In the genomic region with DNA sequence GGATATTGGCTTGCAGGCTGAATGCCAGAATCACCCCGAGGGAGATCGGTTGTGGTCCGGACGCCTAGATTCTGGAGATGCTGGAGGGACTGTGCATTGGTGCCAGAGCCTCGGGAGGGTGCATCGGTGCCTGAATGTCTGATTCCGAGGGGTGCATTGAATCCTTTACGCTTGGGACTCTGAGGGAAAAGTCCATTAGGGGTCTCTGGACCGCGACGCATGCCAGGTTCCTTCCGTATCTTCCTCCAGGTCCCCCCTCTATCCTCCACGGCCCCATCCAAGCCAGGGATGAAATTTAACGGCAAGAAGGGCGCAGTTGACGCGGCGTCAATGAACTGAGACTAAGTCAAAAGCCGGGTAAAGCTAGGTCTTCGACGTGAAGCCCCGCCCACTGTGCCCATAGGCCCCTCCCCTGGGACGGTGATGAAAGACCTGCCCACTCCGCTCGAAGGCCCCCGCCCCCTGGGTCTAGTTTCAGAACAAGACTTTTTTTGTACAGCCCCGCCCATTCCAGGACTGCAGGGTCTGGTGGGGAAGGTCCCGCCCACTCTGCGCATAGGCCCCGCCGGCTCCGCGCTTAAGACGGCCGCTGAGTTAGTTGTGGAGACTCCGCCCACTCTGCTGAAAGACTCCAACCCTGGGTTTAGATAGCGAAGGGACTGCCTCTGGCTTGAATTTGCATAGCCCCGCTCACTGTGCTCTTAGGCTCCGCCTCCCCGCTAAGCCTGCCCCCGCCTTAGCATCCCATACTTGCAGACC, we compare ENCODE assay signal across 8 cellular contexts. TPM values are rescaled to one million over a fixed set of nuclear protein-coding genes. Genes with fewer than 3 reads are reported as not detected.
DNase-seq lines count a peak whose midpoint lies in the region; ATAC-seq, FAIRE-seq and TF ChIP-seq lines count a peak whose summit lies in the region.

No MANE protein-coding gene starts in this region.

- CTCF ChIA-PET in HepG2 (lab: Yijun Ruan, JAX; ENCODE audit: low intra/inter-chr PET ratio, low total read pairs), result no interaction called here

- TF ChIP-seq EP300 in HepG2 (IDR thresholded peaks at IDR 0.05; ENCODE audit: low read depth in 2 of 2, low read length in 2 of 2) (no peak), HepG2 (CRISPR knock-in tag; IDR thresholded peaks at IDR 0.05; ENCODE audit: borderline replicate concordance) (no peak)

- no peaks in the 10 kb centered on the region for H3K27me3 ChIP-seq in HepG2 (ENCODE audit: control insufficient read depth in 1 of 2, insufficient read depth in 2 of 2, low read length in 2 of 2)

- peak overlapping the region; percentile 35 for H3K27ac ChIP-seq in HepG2 (ENCODE audit: extremely low read length, insufficient read depth, low read length)

- no peak for TF ChIP-seq RAD21 in HepG2 (CRISPR knock-in tag; IDR thresholded peaks at IDR 0.05)

- H2AFZ ChIP-seq in HepG2 (ENCODE audit: low read length), result no peak overlapping the region

- H3K4me1 ChIP-seq in HepG2 (ENCODE audit: insufficient read depth, low read length), result peaks cover 6% of the 10 kb centered on the region; the same call in 1 of the 2 replicates

- peak overlapping the region; percentile 46; the same call in 1 of the 2 replicates for H3K9ac ChIP-seq in HepG2 (ENCODE audit: insufficient read depth, low read depth, low read length)

- in situ Hi-C loops in HepG2 (cut with HindIII; ENCODE audit: extremely low pct_ligation_motif_present, low pct_unique_long_range_greater_than_20kb), result no loop called here

- BruUV-seq in HepG2 (replicated peaks; lab: Mats Ljungman, UMichigan), result no TSS peak

- H4K20me1 ChIP-seq in HepG2 (ENCODE audit: insufficient read depth, low read length), result no peaks in the 10 kb centered on the region

- ATAC-seq in GM19324 (IDR thresholded peaks at IDR 0.05; ENCODE audit: low FRiP score, unreplicated experiment) (peak; percentile 57), HG03460 (IDR thresholded peaks at IDR 0.05; ENCODE audit: unreplicated experiment) (peak; percentile 70), HepG2 (peak; percentile 35)

- TF ChIP-seq POLR2A in HepG2 (IDR thresholded peaks at IDR 0.05; ENCODE audit: insufficient read depth in 1 of 2, low read depth in 2 of 2, low read length in 2 of 2), result no peak

- POLR2A ChIA-PET in HepG2 (lab: Yijun Ruan, JAX), result interaction anchor here (1.1 kb wide), 1 partner anchor 62 kb away, joined by 3 read pairs; a partner anchor contains a TSS

- no peak for TF ChIP-seq CTCF in HepG2 (CRISPR knock-in tag; IDR thresholded peaks at IDR 0.05)

- peak; percentile 10 to 27 for DNase-seq in AML-193 (lab: John Stamatoyannopoulos, UW)
- peak; percentile 100 for DNase-seq in NCI-H748 (lab: John Stamatoyannopoulos, UW; ENCODE audit: unreplicated experiment)
- DNase-seq in activated CD4-positive, alpha-beta T cell treated with anti-CD3 and anti-CD28 coated beads, Interleukin-2, amount 50 U/mL, for 48 hours, result peak; percentile 95
- DNase-seq in dermis microvascular lymphatic vessel endothelial cell (ENCODE audit: low read depth in 2 of 2), result peak; percentile 97 to 100
- DNase-seq in HepG2 (ENCODE audit: low spot score), result peak; percentile 34
- peak; percentile 91 for DNase-seq in stimulated activated CD4-positive, alpha-beta T cell treated with anti-CD3 and anti-CD28 coated beads, Interleukin-2, amount 100 ng/mL, for 4 hours (ENCODE audit: low read depth)

- H3K36me3 ChIP-seq in HepG2 (replicated peaks in 1 of 2; ENCODE audit: control insufficient read depth in 1 of 2, insufficient read depth in 2 of 2, low read length in 2 of 2), result peaks cover under 1 to 5% of the 10 kb centered on the region in 2 experiments; a peak in 3 of 5 replicates

- no peak for FAIRE-seq in HepG2 (lab: Jason Lieb, UNC)

- intact Hi-C loops in HepG2 (cut with micrococcal nuclease; ENCODE audit: unreplicated experiment), result no loop called here

- peak overlapping the region; percentile 72 for H3K4me2 ChIP-seq in HepG2 (ENCODE audit: low read depth, low read length)

- H3K9me3 ChIP-seq in HepG2 (ENCODE audit: low read length), result peaks cover 1% of the 10 kb centered on the region; the same call in 1 of the 2 replicates

- WGBS in HepG2 (ENCODE audit: low lambda C conversion rate), result 81% methylated on average over 22 of the region's 41 CpGs

- peak overlapping the region; percentile 12 to 62 (median 35); a peak in 4 of 6 replicates for H3K4me3 ChIP-seq in HepG2 (replicated peaks in 1 of 3; ENCODE audit: insufficient read depth in 1 of 3, low read depth in 2 of 3, low read length in 3 of 3)

- no peaks in the 10 kb centered on the region for H3K79me2 ChIP-seq in HepG2 (ENCODE audit: insufficient read depth, low read length)

RNA-seq across cellular contexts. Expression of a gene that starts 0.7 kb away (rescaled TPM):
- total RNA-seq in dermis microvascular lymphatic vessel endothelial cell, result under 0.01 and 0.13 TPM in 2 replicates
- total RNA-seq in HepG2 (2016; rRNA removed; fragmentation: Illumina TruSeq; extraction: Trizol), result 0.27 TPM in 1 of 2 replicates, not detected in the other
- not detected in 2 replicates for total RNA-seq in HepG2 (2016; cell fraction: cytosol; rRNA removed; fragmentation: Illumina TruSeq; extraction: Trizol; ENCODE audit: low read depth)
- total RNA-seq in HepG2 (2016; cell fraction: insoluble cytoplasmic fraction; rRNA removed; fragmentation: Illumina TruSeq; extraction: Trizol), result 0.04 TPM in 1 of 2 replicates, not detected in the other
- 0.10 and 0.12 TPM in 2 replicates for total RNA-seq in HepG2 (2016; cell fraction: membrane; rRNA removed; fragmentation: Illumina TruSeq; extraction: Trizol)
- total RNA-seq in HepG2 (2016; cell fraction: nucleus; rRNA removed; fragmentation: Illumina TruSeq; extraction: Trizol), result not detected in 2 replicates
- polyA plus RNA-seq in HepG2 (2011; rRNA removed), result 0.17 TPM in 2 replicates
- polyA plus RNA-seq in HepG2 (2011; cell fraction: cytosol; rRNA removed), result 0.03 and 0.05 TPM in 2 replicates
- polyA plus RNA-seq in HepG2 (2011; cell fraction: nucleus; rRNA removed), result 0.19 and 0.43 TPM in 2 replicates
- 0.30 and 0.32 TPM in 2 replicates for polyA plus RNA-seq in HepG2 (2012)
- polyA plus RNA-seq in HepG2 (2016; cell fraction: cytosol; fragmentation: Illumina TruSeq; extraction: Trizol; ENCODE audit: low read depth), result 0.27 and 0.37 TPM in 2 replicates
- polyA plus RNA-seq in HepG2 (2016; cell fraction: insoluble cytoplasmic fraction; fragmentation: Illumina TruSeq; extraction: Trizol; ENCODE audit: low read depth), result 0.32 and 0.36 TPM in 2 replicates
- polyA plus RNA-seq in HepG2 (2016; cell fraction: membrane; fragmentation: Illumina TruSeq; extraction: Trizol; ENCODE audit: low read depth), result 0.44 and 0.72 TPM in 2 replicates
- polyA plus RNA-seq in HepG2 (2016; cell fraction: nucleus; fragmentation: Illumina TruSeq; extraction: Trizol; ENCODE audit: insufficient read depth, low read depth), result 0.77 TPM in 1 of 2 replicates, not detected in the other
- polyA minus RNA-seq in HepG2 (2011; rRNA and poly(A)+ RNA removed; ENCODE audit: low replicate concordance), result 0.23 and 0.32 TPM in 2 replicates
- polyA minus RNA-seq in HepG2 (2011; cell fraction: cytosol; rRNA and poly(A)+ RNA removed), result 0.26 TPM in 1 of 2 replicates, not detected in the other
- 0.52 TPM in 1 of 2 replicates, not detected in the other for polyA minus RNA-seq in HepG2 (2011; cell fraction: nucleus; rRNA and poly(A)+ RNA removed)

RNA-seq across cellular contexts. Expression of a gene that starts 6.7 kb away (rescaled TPM):
- total RNA-seq in dermis microvascular lymphatic vessel endothelial cell (85.6 and 187 TPM in 2 replicates), HepG2 (2016; rRNA removed; fragmentation: Illumina TruSeq; extraction: Trizol) (25.9 and 32.5 TPM in 2 replicates)
- 17.2 and 20.2 TPM in 2 replicates for total RNA-seq in HepG2 (2016; cell fraction: cytosol; rRNA removed; fragmentation: Illumina TruSeq; extraction: Trizol; ENCODE audit: low read depth)
- 27.1 and 33.1 TPM in 2 replicates for total RNA-seq in HepG2 (2016; cell fraction: insoluble cytoplasmic fraction; rRNA removed; fragmentation: Illumina TruSeq; extraction: Trizol)
- total RNA-seq in HepG2 (2016; cell fraction: membrane; rRNA removed; fragmentation: Illumina TruSeq; extraction: Trizol), result 23.3 and 25.9 TPM in 2 replicates
- total RNA-seq in HepG2 (2016; cell fraction: nucleus; rRNA removed; fragmentation: Illumina TruSeq; extraction: Trizol), result 19.2 and 21.3 TPM in 2 replicates
- 58.4 and 67.9 TPM in 2 replicates for polyA plus RNA-seq in HepG2 (2011; rRNA removed)
- 53.8 and 78.5 TPM in 2 replicates for polyA plus RNA-seq in HepG2 (2011; cell fraction: cytosol; rRNA removed)
- 67.5 and 68.2 TPM in 2 replicates for polyA plus RNA-seq in HepG2 (2011; cell fraction: nucleus; rRNA removed)
- 22.1 and 28.3 TPM in 2 replicates for polyA plus RNA-seq in HepG2 (2012)
- 21.9 and 22.2 TPM in 2 replicates for polyA plus RNA-seq in HepG2 (2016; cell fraction: cytosol; fragmentation: Illumina TruSeq; extraction: Trizol; ENCODE audit: low read depth)
- polyA plus RNA-seq in HepG2 (2016; cell fraction: insoluble cytoplasmic fraction; fragmentation: Illumina TruSeq; extraction: Trizol; ENCODE audit: low read depth), result 29.8 and 29.9 TPM in 2 replicates
- 24.0 and 25.6 TPM in 2 replicates for polyA plus RNA-seq in HepG2 (2016; cell fraction: membrane; fragmentation: Illumina TruSeq; extraction: Trizol; ENCODE audit: low read depth)
- polyA plus RNA-seq in HepG2 (2016; cell fraction: nucleus; fragmentation: Illumina TruSeq; extraction: Trizol; ENCODE audit: insufficient read depth, low read depth), result 27.5 and 29.5 TPM in 2 replicates
- 60.6 and 68.2 TPM in 2 replicates for polyA minus RNA-seq in HepG2 (2011; rRNA and poly(A)+ RNA removed; ENCODE audit: low replicate concordance)
- 27.7 and 31.3 TPM in 2 replicates for polyA minus RNA-seq in HepG2 (2011; cell fraction: cytosol; rRNA and poly(A)+ RNA removed)
- polyA minus RNA-seq in HepG2 (2011; cell fraction: nucleus; rRNA and poly(A)+ RNA removed), result 15.2 and 19.4 TPM in 2 replicates

RNA-seq across cellular contexts. Expression of a gene that starts 29.2 kb away (rescaled TPM):
- total RNA-seq in dermis microvascular lymphatic vessel endothelial cell (23.9 and 53.2 TPM in 2 replicates), HepG2 (2016; rRNA removed; fragmentation: Illumina TruSeq; extraction: Trizol) (9.0 and 14.5 TPM in 2 replicates)
- 2.3 and 3.9 TPM in 2 replicates for total RNA-seq in HepG2 (2016; cell fraction: cytosol; rRNA removed; fragmentation: Illumina TruSeq; extraction: Trizol; ENCODE audit: low read depth)
- 7.0 and 14.8 TPM in 2 replicates for total RNA-seq in HepG2 (2016; cell fraction: insoluble cytoplasmic fraction; rRNA removed; fragmentation: Illumina TruSeq; extraction: Trizol)
- total RNA-seq in HepG2 (2016; cell fraction: membrane; rRNA removed; fragmentation: Illumina TruSeq; extraction: Trizol), result 4.8 and 4.9 TPM in 2 replicates
- total RNA-seq in HepG2 (2016; cell fraction: nucleus; rRNA removed; fragmentation: Illumina TruSeq; extraction: Trizol), result 14.9 and 15.3 TPM in 2 replicates
- polyA plus RNA-seq in HepG2 (2011; rRNA removed), result 11.3 and 14.2 TPM in 2 replicates
- 7.0 and 9.5 TPM in 2 replicates for polyA plus RNA-seq in HepG2 (2011; cell fraction: cytosol; rRNA removed)
- 48.5 and 59.0 TPM in 2 replicates for polyA plus RNA-seq in HepG2 (2011; cell fraction: nucleus; rRNA removed)
- 9.8 and 10.4 TPM in 2 replicates for polyA plus RNA-seq in HepG2 (2012)
- polyA plus RNA-seq in HepG2 (2016; cell fraction: cytosol; fragmentation: Illumina TruSeq; extraction: Trizol; ENCODE audit: low read depth), result 2.9 and 3.2 TPM in 2 replicates
- polyA plus RNA-seq in HepG2 (2016; cell fraction: insoluble cytoplasmic fraction; fragmentation: Illumina TruSeq; extraction: Trizol; ENCODE audit: low read depth), result 10.2 and 10.8 TPM in 2 replicates
- 3.5 and 4.6 TPM in 2 replicates for polyA plus RNA-seq in HepG2 (2016; cell fraction: membrane; fragmentation: Illumina TruSeq; extraction: Trizol; ENCODE audit: low read depth)
- 27.3 and 35.6 TPM in 2 replicates for polyA plus RNA-seq in HepG2 (2016; cell fraction: nucleus; fragmentation: Illumina TruSeq; extraction: Trizol; ENCODE audit: insufficient read depth, low read depth)
- 4.6 and 12.1 TPM in 2 replicates for polyA minus RNA-seq in HepG2 (2011; rRNA and poly(A)+ RNA removed; ENCODE audit: low replicate concordance)
- 8.2 and 9.8 TPM in 2 replicates for polyA minus RNA-seq in HepG2 (2011; cell fraction: cytosol; rRNA and poly(A)+ RNA removed)
- polyA minus RNA-seq in HepG2 (2011; cell fraction: nucleus; rRNA and poly(A)+ RNA removed), result 19.8 and 21.6 TPM in 2 replicates

RNA-seq across cellular contexts. Expression of a gene that starts 41.6 kb away (rescaled TPM):
- total RNA-seq in dermis microvascular lymphatic vessel endothelial cell, result 13.6 and 17.1 TPM in 2 replicates
- 21.8 and 26.3 TPM in 2 replicates for total RNA-seq in HepG2 (2016; rRNA removed; fragmentation: Illumina TruSeq; extraction: Trizol)
- 6.7 and 8.5 TPM in 2 replicates for total RNA-seq in HepG2 (2016; cell fraction: cytosol; rRNA removed; fragmentation: Illumina TruSeq; extraction: Trizol; ENCODE audit: low read depth)
- total RNA-seq in HepG2 (2016; cell fraction: insoluble cytoplasmic fraction; rRNA removed; fragmentation: Illumina TruSeq; extraction: Trizol), result 20.1 and 27.3 TPM in 2 replicates
- 10.4 and 12.8 TPM in 2 replicates for total RNA-seq in HepG2 (2016; cell fraction: membrane; rRNA removed; fragmentation: Illumina TruSeq; extraction: Trizol)
- total RNA-seq in HepG2 (2016; cell fraction: nucleus; rRNA removed; fragmentation: Illumina TruSeq; extraction: Trizol), result 15.2 and 17.3 TPM in 2 replicates
- 24.7 and 28.7 TPM in 2 replicates for polyA plus RNA-seq in HepG2 (2011; rRNA removed)
- 21.1 and 30.4 TPM in 2 replicates for polyA plus RNA-seq in HepG2 (2011; cell fraction: cytosol; rRNA removed)
- polyA plus RNA-seq in HepG2 (2011; cell fraction: nucleus; rRNA removed), result 17.0 and 19.0 TPM in 2 replicates
- 22.3 and 28.4 TPM in 2 replicates for polyA plus RNA-seq in HepG2 (2012)
- 7.4 and 7.7 TPM in 2 replicates for polyA plus RNA-seq in HepG2 (2016; cell fraction: cytosol; fragmentation: Illumina TruSeq; extraction: Trizol; ENCODE audit: low read depth)
- polyA plus RNA-seq in HepG2 (2016; cell fraction: insoluble cytoplasmic fraction; fragmentation: Illumina TruSeq; extraction: Trizol; ENCODE audit: low read depth), result 25.4 and 33.4 TPM in 2 replicates
- 10.3 and 12.0 TPM in 2 replicates for polyA plus RNA-seq in HepG2 (2016; cell fraction: membrane; fragmentation: Illumina TruSeq; extraction: Trizol; ENCODE audit: low read depth)
- polyA plus RNA-seq in HepG2 (2016; cell fraction: nucleus; fragmentation: Illumina TruSeq; extraction: Trizol; ENCODE audit: insufficient read depth, low read depth), result 29.4 and 29.9 TPM in 2 replicates
- 30.5 and 32.9 TPM in 2 replicates for polyA minus RNA-seq in HepG2 (2011; rRNA and poly(A)+ RNA removed; ENCODE audit: low replicate concordance)
- polyA minus RNA-seq in HepG2 (2011; cell fraction: cytosol; rRNA and poly(A)+ RNA removed), result 16.2 and 18.3 TPM in 2 replicates
- polyA minus RNA-seq in HepG2 (2011; cell fraction: nucleus; rRNA and poly(A)+ RNA removed), result 12.6 and 14.9 TPM in 2 replicates

RNA-seq across cellular contexts. Expression of a gene that starts 41.9 kb away (rescaled TPM):
- total RNA-seq in dermis microvascular lymphatic vessel endothelial cell (4.2 and 4.5 TPM in 2 replicates), HepG2 (2016; rRNA removed; fragmentation: Illumina TruSeq; extraction: Trizol) (0.24 TPM in 1 of 2 replicates, not detected in the other)
- 0.53 TPM in 1 of 2 replicates, not detected in the other for total RNA-seq in HepG2 (2016; cell fraction: cytosol; rRNA removed; fragmentation: Illumina TruSeq; extraction: Trizol; ENCODE audit: low read depth)
- 0.26 TPM in 1 of 2 replicates, not detected in the other for total RNA-seq in HepG2 (2016; cell fraction: insoluble cytoplasmic fraction; rRNA removed; fragmentation: Illumina TruSeq; extraction: Trizol)
- 0.21 TPM in 1 of 2 replicates, not detected in the other for total RNA-seq in HepG2 (2016; cell fraction: membrane; rRNA removed; fragmentation: Illumina TruSeq; extraction: Trizol)
- total RNA-seq in HepG2 (2016; cell fraction: nucleus; rRNA removed; fragmentation: Illumina TruSeq; extraction: Trizol), result not detected in 2 replicates
- 0.20 and 0.21 TPM in 2 replicates for polyA plus RNA-seq in HepG2 (2011; rRNA removed)
- 0.18 and 0.24 TPM in 2 replicates for polyA plus RNA-seq in HepG2 (2011; cell fraction: cytosol; rRNA removed)
- 0.21 and 0.42 TPM in 2 replicates for polyA plus RNA-seq in HepG2 (2011; cell fraction: nucleus; rRNA removed)
- 0.23 and 0.27 TPM in 2 replicates for polyA plus RNA-seq in HepG2 (2012)
- polyA plus RNA-seq in HepG2 (2016; cell fraction: cytosol; fragmentation: Illumina TruSeq; extraction: Trizol; ENCODE audit: low read depth), result 0.16 TPM in 1 of 2 replicates, not detected in the other
- polyA plus RNA-seq in HepG2 (2016; cell fraction: insoluble cytoplasmic fraction; fragmentation: Illumina TruSeq; extraction: Trizol; ENCODE audit: low read depth), result 0.53 TPM in 1 of 2 replicates, not detected in the other
- polyA plus RNA-seq in HepG2 (2016; cell fraction: membrane; fragmentation: Illumina TruSeq; extraction: Trizol; ENCODE audit: low read depth), result not detected in 2 replicates
- polyA plus RNA-seq in HepG2 (2016; cell fraction: nucleus; fragmentation: Illumina TruSeq; extraction: Trizol; ENCODE audit: insufficient read depth, low read depth), result 0.52 and 1.4 TPM in 2 replicates
- polyA minus RNA-seq in HepG2 (2011; rRNA and poly(A)+ RNA removed; ENCODE audit: low replicate concordance), result 0.06 and 0.07 TPM in 2 replicates
- not detected in 2 replicates for polyA minus RNA-seq in HepG2 (2011; cell fraction: cytosol; rRNA and poly(A)+ RNA removed)
- polyA minus RNA-seq in HepG2 (2011; cell fraction: nucleus; rRNA and poly(A)+ RNA removed), result 0.13 TPM in 1 of 2 replicates, not detected in the other

Comparison
In these comparisons a context has a peak if more than half of its experiments do, and no peak if none do; other contexts are left out.
1. Peak in every context shown above with its lines: DNase-seq, ATAC-seq, H3K4me3 ChIP-seq and H3K27ac ChIP-seq.
2. DNase-seq: peak in every context shown above with its lines; median percentile 100 in NCI-H748; 98 in dermis microvascular lymphatic vessel endothelial cell; 95 in activated CD4-positive, alpha-beta T cell treated with anti-CD3 and anti-CD28 coated beads, Interleukin-2, amount 50 U/mL, for 48 hours; 91 in stimulated activated CD4-positive, alpha-beta T cell treated with anti-CD3 and anti-CD28 coated beads, Interleukin-2, amount 100 ng/mL, for 4 hours; 34 in HepG2; 18 in AML-193.